In the genomic region with DNA sequence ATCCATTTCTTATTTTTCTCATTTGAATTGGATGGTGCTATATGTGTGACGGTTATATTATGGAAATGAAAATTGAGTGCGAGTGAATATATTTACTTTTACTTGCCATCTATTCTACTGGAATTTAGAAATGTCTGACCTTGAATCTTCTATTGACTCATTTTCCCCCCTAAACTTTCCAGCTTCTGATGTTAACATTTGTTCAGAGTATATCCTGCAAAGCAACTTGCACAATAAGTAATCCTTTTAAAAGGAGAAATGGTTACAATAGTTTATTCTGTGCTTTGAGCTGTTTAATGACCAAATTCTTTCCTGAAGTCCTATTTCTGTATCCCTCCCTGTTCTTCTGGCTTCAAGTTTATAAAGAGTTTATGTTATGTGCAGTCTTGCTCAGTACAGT, we compare ENCODE assay signal across 19 cellular contexts.
A peak's percentile ranks its signal among the peaks of the same experiment; 100 is the strongest.
DNase-seq lines count a peak whose midpoint lies in the region; ATAC-seq and TF ChIP-seq lines count a peak whose summit lies in the region.
"Had no signal": no experiment of that assay in that cellular context is flagged by ENCODE, and none has a peak within 500 bp of the region (broad histone marks: within the 10 kb centered on the region; RNA-seq: fewer than 3 reads in every experiment).

No MANE protein-coding gene starts in this region.

- H3K4me1 ChIP-seq in GM23338 (ENCODE audit: insufficient read depth) (peaks cover 33% of the 10 kb centered on the region), adipocyte (ENCODE audit: control insufficient read depth, insufficient read depth, low read length) (peaks cover 31% of the 10 kb centered on the region), mesenchymal stem cell (ENCODE audit: control insufficient read depth, insufficient read depth, low read depth, low read length) (peaks cover 3% of the 10 kb centered on the region), smooth muscle cell (ENCODE audit: low read depth) (peaks cover 29% of the 10 kb centered on the region)
- H3K4me1 ChIP-seq in CD8-positive, alpha-beta T cell (ENCODE audit: insufficient read depth, low read length) = no peaks in the 10 kb centered on the region
- H3K4me1 ChIP-seq: A549 had no signal

- H3K9me3 Mint-ChIP-seq in GM23338 = peaks cover 7% of the 10 kb centered on the region; the same call in 2 of the 3 replicates
- H3K9me3 Mint-ChIP-seq in CD8-positive, alpha-beta T cell = no peaks in the 10 kb centered on the region

- H3K79me1 ChIP-seq in mesenchymal stem cell (replicated peaks; ENCODE audit: low read length, poor library complexity, severe bottlenecking) = peaks cover 36% of the 10 kb centered on the region

- ATAC-seq in GM23338 (no peak), HG02763 (IDR thresholded peaks at IDR 0.05; ENCODE audit: unreplicated experiment) (no peak)
- no peak for ATAC-seq in CD8-positive, alpha-beta T cell
- ATAC-seq: A549, HepG2 had no signal

- 100% methylated on average over 1 of the region's 2 CpGs for WGBS in mesenchymal stem cell
- 98% methylated on average over 2 of the region's 2 CpGs for WGBS in smooth muscle cell (ENCODE audit: low lambda C conversion rate)

- H4K20me1 ChIP-seq in GM23338 (replicated peaks; ENCODE audit: insufficient read depth) (no peaks in the 10 kb centered on the region), smooth muscle cell (ENCODE audit: low read depth) (no peaks in the 10 kb centered on the region)

- no peak overlapping the region for H4K8ac ChIP-seq in mesenchymal stem cell (ENCODE audit: low read length)

- no peak overlapping the region for H3K27ac ChIP-seq in GM23338 (ENCODE audit: low read depth)
- H3K27ac ChIP-seq in mesenchymal stem cell (ENCODE audit: low read length, poor library complexity, severe bottlenecking) = no peak overlapping the region
- no peak overlapping the region for H3K27ac ChIP-seq in smooth muscle cell (ENCODE audit: low read depth)
- H3K27ac ChIP-seq in CD8-positive, alpha-beta T cell (ENCODE audit: low read depth, low read length) = no peak overlapping the region
- H3K27ac ChIP-seq: A549, KMS-11 had no signal

- H2AFZ ChIP-seq in GM23338 (no peak overlapping the region), mesenchymal stem cell (ENCODE audit: low read depth, low read length) (no peak overlapping the region), smooth muscle cell (ENCODE audit: low read depth) (no peak overlapping the region)

- H3K4me3 ChIP-seq in GM23338 (no peak overlapping the region), adipocyte (ENCODE audit: low read length) (peak overlapping the region; percentile 65), mesenchymal stem cell (ENCODE audit: insufficient read depth in 1 of 2, low read depth in 1 of 2, low read length in 2 of 2) (peak overlapping the region in 1 of 2 experiments; percentile 68), smooth muscle cell (no peak overlapping the region)
- no peak overlapping the region for H3K4me3 ChIP-seq in CD8-positive, alpha-beta T cell (ENCODE audit: low read depth, low read length)
- H3K4me3 ChIP-seq: A549 had no signal

- no peak overlapping the region for H2AK5ac ChIP-seq in mesenchymal stem cell (ENCODE audit: low read length, severe bottlenecking)

- TF ChIP-seq CTCF in GM23338 (conservative IDR thresholded peaks at IDR 0.05; ENCODE audit: low read depth in 2 of 2) = no peak
- no peak for TF ChIP-seq CTCF in smooth muscle cell (IDR thresholded peaks at IDR 0.05; ENCODE audit: borderline replicate concordance, insufficient read depth, poor library complexity, severe bottlenecking)
- no peak for TF ChIP-seq CTCF in CD8-positive, alpha-beta T cell (IDR thresholded peaks at IDR 0.05)

- no peak for DNase-seq in GM23338 (ENCODE audit: low spot score)
- DNase-seq in adipocyte (ENCODE audit: low read depth) = no peak
- DNase-seq in mesenchymal stem cell = peak; percentile 43
- DNase-seq in smooth muscle cell (lab: John Stamatoyannopoulos, UW; ENCODE audit: unreplicated experiment) = no peak
- no peak for DNase-seq in NCI-H2107 (lab: John Stamatoyannopoulos, UW)
- DNase-seq in CD8-positive, alpha-beta T cell = no peak
- no peak for DNase-seq in NCI-H510A treated with DMSO at 0.1 percent for 48 hours (lab: John Stamatoyannopoulos, UW)
- DNase-seq: Caco-2, EL, GOT3, NCI-H1436, NCI-H2029 treated with DMSO at 0.1 percent for 48 hours, NCI-H774, RPMI8226 had no signal

- H2BK12ac ChIP-seq in mesenchymal stem cell (ENCODE audit: low read length in 2 of 2) = no peak overlapping the region

- H4K91ac ChIP-seq in mesenchymal stem cell (ENCODE audit: low read length) = no peak overlapping the region

- peaks cover 7% of the 10 kb centered on the region; the same call in 2 of the 3 replicates for H3K36me3 Mint-ChIP-seq in GM23338 (ENCODE audit: low read depth)
- H3K36me3 Mint-ChIP-seq in CD8-positive, alpha-beta T cell = peaks cover 9% of the 10 kb centered on the region

- no peak overlapping the region for H3K18ac ChIP-seq in mesenchymal stem cell (ENCODE audit: low read depth in 1 of 2, low read length in 2 of 2)

- H3K4me2 ChIP-seq in GM23338 (no peak overlapping the region), mesenchymal stem cell (ENCODE audit: low read length, poor library complexity, severe bottlenecking) (no peak overlapping the region), smooth muscle cell (peak overlapping the region; percentile 69)
- H3K4me2 ChIP-seq: A549, KMS-11 had no signal

- H3K27me3 ChIP-seq in GM23338 (ENCODE audit: insufficient read depth) (no peaks in the 10 kb centered on the region), adipocyte (replicated peaks; ENCODE audit: control insufficient read depth, insufficient read depth, low read length) (no peaks in the 10 kb centered on the region), mesenchymal stem cell (ENCODE audit: control insufficient read depth in 1 of 2, insufficient read depth in 1 of 2, low read length in 2 of 2) (no peaks in the 10 kb centered on the region), smooth muscle cell (ENCODE audit: low read depth) (no peaks in the 10 kb centered on the region)
- no peaks in the 10 kb centered on the region for H3K27me3 ChIP-seq in CD8-positive, alpha-beta T cell (ENCODE audit: insufficient read depth, low read length)

- no peak overlapping the region for H2BK15ac ChIP-seq in mesenchymal stem cell (ENCODE audit: low read depth, poor library complexity, severe bottlenecking)

- H3K4me3 Mint-ChIP-seq in GM23338 = no peak overlapping the region
- no peak overlapping the region for H3K4me3 Mint-ChIP-seq in CD8-positive, alpha-beta T cell
- H3K4me3 Mint-ChIP-seq: CD14-positive monocyte had no signal

- intact Hi-C loops in CD8-positive, alpha-beta T cell (cut with DNase I, micrococcal nuclease) = no loop called here

- POLR2A ChIA-PET in CD8-positive, alpha-beta T cell (lab: Charles Lee) = no interaction called here

- H2BK5ac ChIP-seq in mesenchymal stem cell (ENCODE audit: low read depth, low read length, poor library complexity, severe bottlenecking) = no peak overlapping the region

- peaks cover 15% of the 10 kb centered on the region for H3K4me1 Mint-ChIP-seq in GM23338
- H3K4me1 Mint-ChIP-seq in CD8-positive, alpha-beta T cell (ENCODE audit: low read depth) = no peaks in the 10 kb centered on the region
- H3K4me1 Mint-ChIP-seq: CD14-positive monocyte had no signal

- H3F3A ChIP-seq in GM23338 (replicated peaks; ENCODE audit: low read depth) (no peaks in the 10 kb centered on the region), smooth muscle cell (ENCODE audit: low read depth) (peaks cover 4% of the 10 kb centered on the region)

- H3K14ac ChIP-seq in mesenchymal stem cell (ENCODE audit: low read length in 2 of 2) = no peak overlapping the region

- H2BK120ac ChIP-seq in mesenchymal stem cell (ENCODE audit: low read depth, low read length) = no peak overlapping the region

- H3K9me3 ChIP-seq in adipocyte (ENCODE audit: control insufficient read depth, low read length) = no peaks in the 10 kb centered on the region
- no peaks in the 10 kb centered on the region for H3K9me3 ChIP-seq in mesenchymal stem cell (ENCODE audit: control insufficient read depth, low read length)
- H3K9me3 ChIP-seq in smooth muscle cell (replicated peaks; ENCODE audit: low read depth) = no peaks in the 10 kb centered on the region
- no peaks in the 10 kb centered on the region for H3K9me3 ChIP-seq in CD8-positive, alpha-beta T cell (ENCODE audit: low read length)
- H3K9me3 ChIP-seq: A549, Caco-2 had no signal

- no peak overlapping the region for H3K4ac ChIP-seq in mesenchymal stem cell (ENCODE audit: low read depth in 1 of 2, low read length in 2 of 2)

- H3K27ac Mint-ChIP-seq in GM23338 = peak overlapping the region; percentile 42; the same call in 1 of the 2 replicates
- no peak overlapping the region for H3K27ac Mint-ChIP-seq in CD8-positive, alpha-beta T cell
- H3K27ac Mint-ChIP-seq: CD14-positive monocyte had no signal

- H3K9ac ChIP-seq in adipocyte (ENCODE audit: low read length) (peak overlapping the region; percentile 33), mesenchymal stem cell (ENCODE audit: low read length) (peak overlapping the region; percentile 73), smooth muscle cell (ENCODE audit: low read depth) (no peak overlapping the region)
- H3K9ac ChIP-seq: KMS-11 had no signal

- CTCF ChIA-PET in CD8-positive, alpha-beta T cell (lab: Charles Lee) = interaction anchor here (7.0 kb wide), 1 partner anchor 17 kb away, joined by 45 read pairs; no protein-coding TSS in a partner anchor

- no peaks in the 10 kb centered on the region for H3K9me2 ChIP-seq in GM23338 (ENCODE audit: insufficient read depth)

- H3K23ac ChIP-seq in mesenchymal stem cell (ENCODE audit: low read length in 2 of 2) = no peak overlapping the region

- H3K79me2 ChIP-seq in GM23338 (replicated peaks; ENCODE audit: insufficient read depth) = no peaks in the 10 kb centered on the region
- H3K79me2 ChIP-seq in smooth muscle cell (ENCODE audit: low read depth) = no peaks in the 10 kb centered on the region

- H3K27me3 Mint-ChIP-seq in GM23338 (ENCODE audit: insufficient read depth, low read depth, poor library complexity) = peaks cover 2% of the 10 kb centered on the region
- H3K27me3 Mint-ChIP-seq in CD8-positive, alpha-beta T cell (ENCODE audit: low read depth) = no peaks in the 10 kb centered on the region

- no peaks in the 10 kb centered on the region for H3K36me3 ChIP-seq in GM23338 (ENCODE audit: insufficient read depth)
- H3K36me3 ChIP-seq in adipocyte (ENCODE audit: control insufficient read depth, insufficient read depth, low read length, severe bottlenecking) = peaks cover 11% of the 10 kb centered on the region
- peaks cover 3 to 17% of the 10 kb centered on the region in 2 experiments for H3K36me3 ChIP-seq in mesenchymal stem cell (ENCODE audit: control insufficient read depth in 1 of 2, insufficient read depth in 2 of 2, low read depth in 1 of 2, low read length in 2 of 2)
- no peaks in the 10 kb centered on the region for H3K36me3 ChIP-seq in smooth muscle cell (ENCODE audit: low read depth)
- no peaks in the 10 kb centered on the region for H3K36me3 ChIP-seq in CD8-positive, alpha-beta T cell (ENCODE audit: insufficient read depth, low read length)

TF ChIP-seq in GM23338, 12 proteins besides CTCF, POLR2A, EP300 and RAD21 (continues in another document):
- no peak for TF ChIP-seq NANOG (IDR thresholded peaks at IDR 0.05; ENCODE audit: borderline replicate concordance)
